ENCODE assay signal across 24 cellular contexts in genomic region chr15:101379647-101380046, GRCh38.
"Had no signal": no experiment of that assay in that cellular context is flagged by ENCODE, and none has a peak within 500 bp of the region (broad histone marks: within the 10 kb centered on the region; RNA-seq: fewer than 3 reads in every experiment).

No MANE protein-coding gene starts in this region.

- H3K27ac Mint-ChIP-seq: activated CD8-positive, alpha-beta T cell treated with anti-CD3 and anti-CD28 coated beads for 36 hours; activated naive CD4-positive, alpha-beta T cell treated with anti-CD3 and anti-CD28 coated beads, Interleukin-2, amount 50 U/mL, for 24 hours; activated T-cell treated with anti-CD3 and anti-CD28 coated beads, Interleukin-2, amount 50 U/mL, for 72 hours; activated T-helper 2 cell treated with anti-CD3 and anti-CD28 coated beads, Interferon-gamma antibody, Interleukin-2, Interleukin-4, amounts not matched to agents 10 μg/mL and 5 μg/mL and 100 μg/mL, durations not matched to agents 14 hours and 24 hours and 36 hours; T-helper 1 cell treated with Interleukin-12 subunit alpha and Interleukin-12 subunit beta and Interleukin-4 antibody, amounts not matched to agents 30 μg/mL and 1 μg/mL, for 36 hours had no signal

- FAIRE-seq: RCC 7860 had no signal

- H3K27me3 Mint-ChIP-seq: activated CD8-positive, alpha-beta T cell treated with anti-CD3 and anti-CD28 coated beads for 36 hours; activated naive CD4-positive, alpha-beta T cell treated with anti-CD3 and anti-CD28 coated beads, Interleukin-2, amount 50 U/mL, for 24 hours had no signal

- H3K9me3 ChIP-seq: ascending aorta, body of pancreas, MG63 had no signal

- H3K4me1 ChIP-seq: ascending aorta had no signal

- H3K36me3 ChIP-seq: ascending aorta had no signal

- H3K36me3 Mint-ChIP-seq: activated naive CD4-positive, alpha-beta T cell treated with anti-CD3 and anti-CD28 coated beads, Interleukin-2, amount 50 U/mL, for 24 hours; WTC11 had no signal

- H3K4me1 Mint-ChIP-seq: activated naive CD4-positive, alpha-beta T cell treated with anti-CD3 and anti-CD28 coated beads, Interleukin-2, amount 50 U/mL, for 24 hours had no signal

- H3K27ac ChIP-seq: ascending aorta, body of pancreas had no signal

- ATAC-seq: activated CD8-positive, alpha-beta T cell treated with anti-CD3 and anti-CD28 coated beads for 36 hours; activated T-cell treated with anti-CD3 and anti-CD28 coated beads, Interleukin-2, amount 50 U/mL, for 72 hours; body of pancreas; PC-3; WTC11 had no signal

- DNase-seq: activated CD4-positive, alpha-beta T cell treated with anti-CD3 and anti-CD28 coated beads, Interleukin-2, amount 50 U/mL, for 1 hour; activated CD8-positive, alpha-beta memory T cell treated with anti-CD3 and anti-CD28 coated beads, Interleukin-2, amount 50 U/mL, for 4 hours; activated CD8-positive, alpha-beta T cell treated with anti-CD3 and anti-CD28 coated beads for 36 hours; activated naive CD4-positive, alpha-beta T cell; activated T-cell treated with anti-CD3 and anti-CD28 coated beads, Interleukin-2, amount 50 U/mL, for 72 hours; amniotic stem cell; body of pancreas; central memory CD4-positive, alpha-beta T cell; MG63; MV-4-11; NCI-H1092 treated with DMSO at 0.1 percent for 48 hours; NCI-H1417 treated with DMSO at 0.1 percent for 48 hours; NCI-H1694 treated with DMSO at 0.1 percent for 48 hours; NCI-H2029 treated with DMSO at 0.1 percent for 48 hours; NCI-H446; NCI-H524; PC-3; SHP77 treated with DMSO at 0.1 percent for 48 hours had no signal

- H3K9me3 Mint-ChIP-seq: activated CD8-positive, alpha-beta T cell treated with anti-CD3 and anti-CD28 coated beads for 36 hours; activated naive CD4-positive, alpha-beta T cell treated with anti-CD3 and anti-CD28 coated beads, Interleukin-2, amount 50 U/mL, for 24 hours; activated T-cell treated with anti-CD3 and anti-CD28 coated beads, Interleukin-2, amount 50 U/mL, for 72 hours; activated T-helper 2 cell treated with anti-CD3 and anti-CD28 coated beads, Interferon-gamma antibody, Interleukin-2, Interleukin-4, amounts not matched to agents 10 μg/mL and 5 μg/mL and 100 μg/mL, durations not matched to agents 14 hours and 24 hours and 36 hours; T-helper 1 cell treated with Interleukin-12 subunit alpha and Interleukin-12 subunit beta and Interleukin-4 antibody, amounts not matched to agents 30 μg/mL and 1 μg/mL, for 36 hours; WTC11 had no signal

- H3K27me3 ChIP-seq: ascending aorta, body of pancreas, MG63 had no signal

- H3K4me3 Mint-ChIP-seq: activated CD8-positive, alpha-beta T cell treated with anti-CD3 and anti-CD28 coated beads for 36 hours; activated naive CD4-positive, alpha-beta T cell treated with anti-CD3 and anti-CD28 coated beads, Interleukin-2, amount 50 U/mL, for 24 hours; activated T-cell treated with anti-CD3 and anti-CD28 coated beads, Interleukin-2, amount 50 U/mL, for 72 hours; T-helper 1 cell treated with Interleukin-12 subunit alpha and Interleukin-12 subunit beta and Interleukin-4 antibody, amounts not matched to agents 30 μg/mL and 1 μg/mL, for 36 hours; WTC11 had no signal

- H3K4me3 ChIP-seq: ascending aorta, body of pancreas, MG63 had no signal
